Comparison of ENCODE assay signal across 1 cellular context in genomic region chr19:47276513-47276912, GRCh38.
TF ChIP-seq lines count a peak whose summit lies in the region.

No MANE protein-coding gene starts in this region.

TF ChIP-seq in K562, 482 proteins besides CTCF, POLR2A, EP300 and RAD21:
- TF ChIP-seq PRDM10 (IDR thresholded peaks at IDR 0.05; ENCODE audit: partially characterized antibody) (peak; percentile 57), ZNF384 (IDR thresholded peaks at IDR 0.05; ENCODE audit: low read depth, low read length) (0 out of 2 replicates have a peak, but pooled peaks have one; percentile 26), ZNF121 (CRISPR knock-in tag; conservative IDR thresholded peaks at IDR 0.05) (peak; percentile 62; the same call in 1 of the 2 replicates)
TF ChIP-seq in K562: peak in this region for 3; not testable (repeated sequence) for 479.
